ENCODE assay signal across 8 cellular contexts in the genomic region with DNA sequence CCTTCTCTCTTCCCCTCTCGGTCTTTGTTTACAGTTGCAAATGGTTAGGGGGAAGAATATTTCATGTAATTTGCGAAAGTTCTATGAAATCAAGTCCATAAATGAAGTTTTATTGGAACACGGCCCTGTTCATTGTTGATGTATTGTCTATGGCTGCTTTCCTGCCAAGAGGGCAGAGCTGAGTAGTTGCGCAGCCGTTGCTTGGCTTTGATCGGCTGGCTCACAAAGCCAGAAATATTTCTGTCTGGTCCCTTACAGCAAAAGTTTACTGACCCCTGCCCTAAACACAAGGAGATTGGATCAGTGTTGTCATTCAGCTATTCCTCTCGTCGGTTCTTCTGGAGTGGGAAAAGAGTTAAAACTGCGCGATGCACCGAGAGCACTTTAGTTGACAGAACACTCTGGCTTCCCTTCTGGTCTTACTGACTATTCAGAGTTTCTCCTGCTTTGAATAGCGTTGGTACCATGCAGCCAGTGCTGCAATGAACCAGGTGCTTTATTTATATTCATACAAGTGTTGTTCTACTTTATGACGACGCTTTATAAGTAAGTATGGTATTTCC.
A peak's percentile ranks its signal among the peaks of the same experiment; 100 is the strongest.
DNase-seq lines count a peak whose midpoint lies in the region; ATAC-seq and TF ChIP-seq lines count a peak whose summit lies in the region.

No MANE protein-coding gene starts in this region.

- H3K27ac ChIP-seq in C4-2B: peak overlapping the region; percentile 97
- H3K27ac ChIP-seq in layer of hippocampus (ENCODE audit: low read depth, low read length): peak overlapping the region; percentile 88

- DNase-seq in OCI-M1 (lab: John Stamatoyannopoulos, UW) (peak; percentile 80), cerebellar cortex (ENCODE audit: low spot score) (peak; percentile 72), COR-L47 (lab: John Stamatoyannopoulos, UW) (no peak)
- DNase-seq in stimulated activated naive CD4-positive, alpha-beta T cell treated with Interleukin-2 at 50 U/mL for 16 hours (lab: John Stamatoyannopoulos, UW): peak; percentile 2

- no peak for TF ChIP-seq CTCF in C4-2B (conservative IDR thresholded peaks at IDR 0.05)

- ATAC-seq in GM18861 (IDR thresholded peaks at IDR 0.05; ENCODE audit: unreplicated experiment) (peak; percentile 23), HG03103 (IDR thresholded peaks at IDR 0.05; ENCODE audit: low read depth, unreplicated experiment) (peak; percentile 15)

- H3K27me3 ChIP-seq in layer of hippocampus (ENCODE audit: control insufficient read depth, insufficient read depth, low read length): no peaks in the 10 kb centered on the region
